In genomic region chr6:14841901-14842421, GRCh38 we compare ENCODE assay signal across 11 cellular contexts.
DNase-seq lines count a peak whose midpoint lies in the region; ATAC-seq and TF ChIP-seq lines count a peak whose summit lies in the region.
"Had no signal": no experiment of that assay in that cellular context is flagged by ENCODE, and none has a peak within 500 bp of the region (broad histone marks: within the 10 kb centered on the region; RNA-seq: fewer than 3 reads in every experiment).

No MANE protein-coding gene starts in this region.

- H3K27me3 ChIP-seq in BJ (ENCODE audit: control insufficient read depth, insufficient read depth, low read length) (0 out of 2 replicates have a peak, but pooled peaks cover 2% of the 10 kb centered on the region), neutrophil (no peaks in the 10 kb centered on the region)
- no peaks in the 10 kb centered on the region for H3K27me3 ChIP-seq in CD4-positive, alpha-beta T cell (ENCODE audit: control insufficient read depth, insufficient read depth, low read length)
- H3K27me3 ChIP-seq in CD8-positive, alpha-beta T cell (ENCODE audit: insufficient read depth, low read length) = no peaks in the 10 kb centered on the region
- H3K27me3 ChIP-seq: heart right ventricle had no signal

- no peaks in the 10 kb centered on the region for H3K27me3 Mint-ChIP-seq in CD4-positive, alpha-beta T cell
- peaks cover 3% of the 10 kb centered on the region for H3K27me3 Mint-ChIP-seq in CD8-positive, alpha-beta T cell (ENCODE audit: low read depth)

- H3K4me1 Mint-ChIP-seq in CD4-positive, alpha-beta T cell (ENCODE audit: low read depth) = no peaks in the 10 kb centered on the region
- no peaks in the 10 kb centered on the region for H3K4me1 Mint-ChIP-seq in CD8-positive, alpha-beta T cell (ENCODE audit: low read depth)
- H3K4me1 Mint-ChIP-seq: activated naive CD8-positive, alpha-beta T cell treated with anti-CD3 and anti-CD28 coated beads, Interleukin-2, amount 10 ng/mL, durations not matched to agents 7 days and 5 days had no signal

- peaks cover 17 to 21% of the 10 kb centered on the region in 2 experiments for H3K4me1 ChIP-seq in neutrophil (ENCODE audit: control insufficient read depth in 1 of 2, insufficient read depth in 1 of 2, low read depth in 1 of 2, low read length in 1 of 2)
- H3K4me1 ChIP-seq in CD8-positive, alpha-beta T cell (ENCODE audit: insufficient read depth, low read length) = no peaks in the 10 kb centered on the region

- DNase-seq in BJ (ENCODE audit: low read depth) (peak; percentile 100), MV-4-11 (lab: John Stamatoyannopoulos, UW) (peak; percentile 79), dedifferentiated amniotic fluid mesenchymal stem cell (ENCODE audit: extremely low spot score) (peak; percentile 97), T1000 (lab: John Stamatoyannopoulos, UW) (no peak)
- DNase-seq in CD4-positive, alpha-beta T cell = no peak
- DNase-seq in CD8-positive, alpha-beta T cell = no peak
- DNase-seq: activated naive CD8-positive, alpha-beta T cell treated with anti-CD3 and anti-CD28 coated beads, Interleukin-2, amount 10 ng/mL, durations not matched to agents 7 days and 5 days; heart right ventricle; NCI-H524 treated with DMSO at 0.1 percent for 48 hours had no signal

- ATAC-seq in CD4-positive, alpha-beta T cell (ENCODE audit: poor library complexity) = no peak
- ATAC-seq in GM18517 (IDR thresholded peaks at IDR 0.05; ENCODE audit: unreplicated experiment) = no peak
- ATAC-seq in CD8-positive, alpha-beta T cell = no peak

- no peak overlapping the region for H3K27ac Mint-ChIP-seq in CD4-positive, alpha-beta T cell
- no peak overlapping the region for H3K27ac Mint-ChIP-seq in CD8-positive, alpha-beta T cell
- H3K27ac Mint-ChIP-seq: activated naive CD8-positive, alpha-beta T cell treated with anti-CD3 and anti-CD28 coated beads, Interleukin-2, amount 10 ng/mL, durations not matched to agents 7 days and 5 days had no signal

- peak overlapping the region; percentile 10 for H3K27ac ChIP-seq in neutrophil
- H3K27ac ChIP-seq in CD4-positive, alpha-beta T cell (ENCODE audit: low read depth, low read length) = no peak overlapping the region
- H3K27ac ChIP-seq in CD8-positive, alpha-beta T cell (ENCODE audit: low read depth, low read length) = no peak overlapping the region
- H3K27ac ChIP-seq: heart right ventricle had no signal

- no peak overlapping the region for H3K4me3 ChIP-seq in BJ (ENCODE audit: low read depth, low read length)
- H3K4me3 ChIP-seq in neutrophil (ENCODE audit: low read depth in 1 of 2, low read length in 1 of 2) = no peak overlapping the region
- no peak overlapping the region for H3K4me3 ChIP-seq in CD8-positive, alpha-beta T cell (ENCODE audit: low read depth, low read length)
- H3K4me3 ChIP-seq: heart right ventricle had no signal

- POLR2A ChIA-PET in BJ (lab: Charles Lee) = interaction anchor here (0.5 kb wide), 1 partner anchor 177 kb away, joined by 3 read pairs; no protein-coding TSS in a partner anchor
- POLR2A ChIA-PET in CD4-positive, alpha-beta T cell (lab: Charles Lee) = no interaction called here
- POLR2A ChIA-PET in CD8-positive, alpha-beta T cell (lab: Charles Lee) = interaction anchor here (0.8 kb wide), 1 partner anchor 460 kb away, joined by 4 read pairs; no protein-coding TSS in a partner anchor

- intact Hi-C loops in CD4-positive, alpha-beta T cell (cut with DNase I, micrococcal nuclease) = no loop called here
- intact Hi-C loops in CD8-positive, alpha-beta T cell (cut with DNase I, micrococcal nuclease) = no loop called here

- no peak for TF ChIP-seq CTCF in BJ (IDR thresholded peaks at IDR 0.05; ENCODE audit: insufficient read depth, low read depth, low read length)
- no peak for TF ChIP-seq CTCF in neutrophil (IDR thresholded peaks at IDR 0.05)
- TF ChIP-seq CTCF in CD4-positive, alpha-beta T cell (IDR thresholded peaks at IDR 0.05) = no peak
- no peak for TF ChIP-seq CTCF in CD8-positive, alpha-beta T cell (IDR thresholded peaks at IDR 0.05)

- H3K36me3 ChIP-seq in BJ (ENCODE audit: control insufficient read depth, insufficient read depth, low read length) = no peaks in the 10 kb centered on the region
- H3K36me3 ChIP-seq in neutrophil = no peaks in the 10 kb centered on the region
- H3K36me3 ChIP-seq in CD8-positive, alpha-beta T cell (ENCODE audit: insufficient read depth, low read length) = no peaks in the 10 kb centered on the region
- H3K36me3 ChIP-seq: heart right ventricle had no signal

- H3K9me3 ChIP-seq in neutrophil = no peaks in the 10 kb centered on the region
- no peaks in the 10 kb centered on the region for H3K9me3 ChIP-seq in CD4-positive, alpha-beta T cell (ENCODE audit: control insufficient read depth, low read length)
- no peaks in the 10 kb centered on the region for H3K9me3 ChIP-seq in CD8-positive, alpha-beta T cell (ENCODE audit: low read length)
- H3K9me3 ChIP-seq: heart right ventricle had no signal

- no peaks in the 10 kb centered on the region for H3K9me3 Mint-ChIP-seq in CD4-positive, alpha-beta T cell
- no peaks in the 10 kb centered on the region for H3K9me3 Mint-ChIP-seq in CD8-positive, alpha-beta T cell

- H3K4me3 Mint-ChIP-seq in CD4-positive, alpha-beta T cell = no peak overlapping the region
- H3K4me3 Mint-ChIP-seq in CD8-positive, alpha-beta T cell = no peak overlapping the region
- H3K4me3 Mint-ChIP-seq: activated naive CD8-positive, alpha-beta T cell treated with anti-CD3 and anti-CD28 coated beads, Interleukin-2, amount 10 ng/mL, durations not matched to agents 7 days and 5 days had no signal

- CTCF ChIA-PET in BJ (lab: Yijun Ruan, JAX) = interaction anchor here (1.3 kb wide), 1 partner anchor 10 kb away, joined by 4 read pairs; no protein-coding TSS in a partner anchor
- CTCF ChIA-PET in CD4-positive, alpha-beta T cell (lab: Charles Lee) = no interaction called here
- CTCF ChIA-PET in CD8-positive, alpha-beta T cell (lab: Charles Lee) = no interaction called here

- H3K36me3 Mint-ChIP-seq in CD4-positive, alpha-beta T cell (ENCODE audit: low read depth) = no peaks in the 10 kb centered on the region
- H3K36me3 Mint-ChIP-seq in CD8-positive, alpha-beta T cell = no peaks in the 10 kb centered on the region

Comparison
In these comparisons a context has a peak if more than half of its experiments do, and no peak if none do; other contexts are left out.
1. DNase-seq: peak in BJ (single experiment), MV-4-11 (single experiment) and dedifferentiated amniotic fluid mesenchymal stem cell (single experiment); none in CD4-positive, alpha-beta T cell (0 of 10), T1000 (single experiment) and CD8-positive, alpha-beta T cell (0 of 7).